In genomic region chrX:49277520-49277799, GRCh38 we compare ENCODE assay signal across 21 cellular contexts. TPM values are rescaled to one million over a fixed set of nuclear protein-coding genes. Genes with fewer than 3 reads are reported as not detected.
A peak's percentile ranks its signal among the peaks of the same experiment; 100 is the strongest.
DNase-seq lines count a peak whose midpoint lies in the region; ATAC-seq and TF ChIP-seq lines count a peak whose summit lies in the region.
"Had no signal": no experiment of that assay in that cellular context is flagged by ENCODE, and none has a peak within 500 bp of the region (broad histone marks: within the 10 kb centered on the region; RNA-seq: fewer than 3 reads in every experiment).

No MANE protein-coding gene starts in this region.

- CTCF ChIA-PET in activated CD8-positive, alpha-beta memory T cell treated with anti-CD3 and anti-CD28 coated beads, Interleukin-2, amount 10 ng/mL, durations not matched to agents 7 days and 5 days (lab: Charles Lee), result no interaction called here
- CTCF ChIA-PET in T-cell (lab: Charles Lee), result no interaction called here

- no peak for TF ChIP-seq CTCF in progenitor cell of endocrine pancreas (IDR thresholded peaks at IDR 0.05; ENCODE audit: unreplicated experiment)

- H3K36me3 Mint-ChIP-seq in activated CD8-positive, alpha-beta memory T cell treated with anti-CD3 and anti-CD28 coated beads, Interleukin-2, amount 10 ng/mL, durations not matched to agents 7 days and 5 days, result peaks cover 29% of the 10 kb centered on the region
- peaks cover 11% of the 10 kb centered on the region for H3K36me3 Mint-ChIP-seq in T-cell
- peaks cover 27% of the 10 kb centered on the region for H3K36me3 Mint-ChIP-seq in activated naive CD8-positive, alpha-beta T cell treated with anti-CD3 and anti-CD28 coated beads, Interleukin-2, amount 10 ng/mL, durations not matched to agents 7 days and 5 days
- peaks cover 6% of the 10 kb centered on the region for H3K36me3 Mint-ChIP-seq in progenitor cell of endocrine pancreas (ENCODE audit: insufficient read depth)

- no peak for ATAC-seq in activated CD8-positive, alpha-beta memory T cell treated with anti-CD3 and anti-CD28 coated beads, Interleukin-2, amount 10 ng/mL, durations not matched to agents 7 days and 5 days
- peak; percentile 13 to 31 (median 22) for ATAC-seq in T-cell (replicated peaks in 1 of 4)
- no peak for ATAC-seq in activated naive CD8-positive, alpha-beta T cell treated with anti-CD3 and anti-CD28 coated beads, Interleukin-2, amount 10 ng/mL, durations not matched to agents 7 days and 5 days (ENCODE audit: low read depth)
- ATAC-seq: A549, left lung had no signal

- H3K27me3 Mint-ChIP-seq in activated CD8-positive, alpha-beta memory T cell treated with anti-CD3 and anti-CD28 coated beads, Interleukin-2, amount 10 ng/mL, durations not matched to agents 7 days and 5 days, result no peaks in the 10 kb centered on the region
- peaks cover 0 to 1% of the 10 kb centered on the region in 2 donors for H3K27me3 Mint-ChIP-seq in T-cell
- no peaks in the 10 kb centered on the region for H3K27me3 Mint-ChIP-seq in activated naive CD8-positive, alpha-beta T cell treated with anti-CD3 and anti-CD28 coated beads, Interleukin-2, amount 10 ng/mL, durations not matched to agents 7 days and 5 days
- H3K27me3 Mint-ChIP-seq in progenitor cell of endocrine pancreas, result no peaks in the 10 kb centered on the region

- peak overlapping the region; percentile 60 for H3K4me3 Mint-ChIP-seq in activated CD8-positive, alpha-beta memory T cell treated with anti-CD3 and anti-CD28 coated beads, Interleukin-2, amount 10 ng/mL, durations not matched to agents 7 days and 5 days
- H3K4me3 Mint-ChIP-seq in T-cell (peak overlapping the region; percentile 3 to 78 (median 52)), progenitor cell of endocrine pancreas (ENCODE audit: low read depth) (no peak overlapping the region)
- H3K4me3 Mint-ChIP-seq in activated naive CD8-positive, alpha-beta T cell treated with anti-CD3 and anti-CD28 coated beads, Interleukin-2, amount 10 ng/mL, durations not matched to agents 7 days and 5 days, result peak overlapping the region; percentile 71

- H3K9me3 Mint-ChIP-seq in activated CD8-positive, alpha-beta memory T cell treated with anti-CD3 and anti-CD28 coated beads, Interleukin-2, amount 10 ng/mL, durations not matched to agents 7 days and 5 days (ENCODE audit: low read depth), result no peaks in the 10 kb centered on the region
- no peaks in the 10 kb centered on the region for H3K9me3 Mint-ChIP-seq in T-cell
- no peaks in the 10 kb centered on the region for H3K9me3 Mint-ChIP-seq in activated naive CD8-positive, alpha-beta T cell treated with anti-CD3 and anti-CD28 coated beads, Interleukin-2, amount 10 ng/mL, durations not matched to agents 7 days and 5 days
- peaks cover 11% of the 10 kb centered on the region for H3K9me3 Mint-ChIP-seq in progenitor cell of endocrine pancreas (ENCODE audit: low read depth)

- peak overlapping the region; percentile 95 for H3K27ac Mint-ChIP-seq in activated CD8-positive, alpha-beta memory T cell treated with anti-CD3 and anti-CD28 coated beads, Interleukin-2, amount 10 ng/mL, durations not matched to agents 7 days and 5 days
- H3K27ac Mint-ChIP-seq in T-cell, result peak overlapping the region; percentile 89 to 97
- H3K27ac Mint-ChIP-seq in activated naive CD8-positive, alpha-beta T cell treated with anti-CD3 and anti-CD28 coated beads, Interleukin-2, amount 10 ng/mL, durations not matched to agents 7 days and 5 days, result peak overlapping the region; percentile 96
- H3K27ac Mint-ChIP-seq in progenitor cell of endocrine pancreas, result peak overlapping the region; percentile 65

- peaks cover 83% of the 10 kb centered on the region for H3K4me1 Mint-ChIP-seq in activated CD8-positive, alpha-beta memory T cell treated with anti-CD3 and anti-CD28 coated beads, Interleukin-2, amount 10 ng/mL, durations not matched to agents 7 days and 5 days
- H3K4me1 Mint-ChIP-seq in T-cell (peaks cover 74 to 87% (median 81%) of the 10 kb centered on the region in 3 donors), progenitor cell of endocrine pancreas (ENCODE audit: low read depth) (peaks cover 18% of the 10 kb centered on the region)
- peaks cover 56% of the 10 kb centered on the region for H3K4me1 Mint-ChIP-seq in activated naive CD8-positive, alpha-beta T cell treated with anti-CD3 and anti-CD28 coated beads, Interleukin-2, amount 10 ng/mL, durations not matched to agents 7 days and 5 days

- DNase-seq in activated CD8-positive, alpha-beta memory T cell treated with anti-CD3 and anti-CD28 coated beads, Interleukin-2, amount 10 ng/mL, durations not matched to agents 7 days and 5 days, result peak; percentile 35
- DNase-seq in activated CD8-positive, alpha-beta memory T cell treated with anti-CD3 and anti-CD28 coated beads for 24 hours, result no peak
- DNase-seq in T-cell (no peak), progenitor cell of endocrine pancreas (ENCODE audit: low spot score, unreplicated experiment) (no peak), NCI-H82 treated with DMSO at 0.1 percent for 48 hours (lab: John Stamatoyannopoulos, UW; ENCODE audit: unreplicated experiment) (no peak), NCI-H2227 (lab: John Stamatoyannopoulos, UW; ENCODE audit: unreplicated experiment) (no peak), NCI-H2107 (lab: John Stamatoyannopoulos, UW) (no peak)
- no peak for DNase-seq in activated naive CD8-positive, alpha-beta T cell treated with anti-CD3 and anti-CD28 coated beads, Interleukin-2, amount 10 ng/mL, durations not matched to agents 7 days and 5 days
- DNase-seq: activated CD8-positive, alpha-beta memory T cell treated with anti-CD3 and anti-CD28 coated beads, Interleukin-2, amount 50 U/mL, for 4 hours; heart left ventricle; left lung; NCI-H1048; NCI-H1930; NCI-H446; NK-92 treated with Interleukin-12 subunit alpha and Interleukin-12 subunit beta, amount 100 ng/mL, for 24 hours; occipital lobe; stimulated activated CD4-positive, alpha-beta T cell treated with anti-CD3 and anti-CD28 coated beads, Interleukin-4, amount 100 ng/mL, for 4 hours had no signal

- POLR2A ChIA-PET in T-cell (lab: Charles Lee), result no interaction called here
- POLR2A ChIA-PET in activated naive CD8-positive, alpha-beta T cell treated with anti-CD3 and anti-CD28 coated beads, Interleukin-2, amount 10 ng/mL, durations not matched to agents 7 days and 5 days (lab: Charles Lee), result interaction anchor here (1.1 to 2.8 kb wide), 2 partner anchors 9 to 32 kb away, joined by 3 to 13 read pairs; no protein-coding TSS in a partner anchor

RNA-seq across cellular contexts. Expression of gene PPP1R3F, which starts 7.9 kb away (rescaled TPM):
- 10 to 100 TPM; 13.9 to 14.4 TPM for total RNA-seq in activated CD8-positive, alpha-beta memory T cell treated with anti-CD3 and anti-CD28 coated beads, Interleukin-2, amount 10 ng/mL, durations not matched to agents 7 days and 5 days
- 10 to 100 TPM; 11.7 to 20.8 (median 17.5) TPM for total RNA-seq in T-cell
- 10 to 100 TPM; 12.7 to 13.2 TPM for total RNA-seq in activated naive CD8-positive, alpha-beta T cell treated with anti-CD3 and anti-CD28 coated beads, Interleukin-2, amount 10 ng/mL, durations not matched to agents 7 days and 5 days
- 9.4 and 10.2 TPM in 2 replicates for total RNA-seq in progenitor cell of endocrine pancreas

RNA-seq across cellular contexts. Expression of gene FOXP3, which starts 12.9 kb away (rescaled TPM):
- total RNA-seq in activated CD8-positive, alpha-beta memory T cell treated with anti-CD3 and anti-CD28 coated beads, Interleukin-2, amount 10 ng/mL, durations not matched to agents 7 days and 5 days, result 10 to 100 TPM; 26.8 to 82.1 TPM
- total RNA-seq in T-cell (10 to 100 TPM in 4 of 5 donors, 1 to 10 TPM in 1; 9.0 to 30.1 (median 21.7) TPM), progenitor cell of endocrine pancreas (0.24 and 0.33 TPM in 2 replicates)
- total RNA-seq in activated naive CD8-positive, alpha-beta T cell treated with anti-CD3 and anti-CD28 coated beads, Interleukin-2, amount 10 ng/mL, durations not matched to agents 7 days and 5 days, result 10 to 100 TPM; 23.3 to 23.6 TPM
- total RNA-seq: SJSA1, urinary bladder had no signal

RNA-seq across cellular contexts. Expression of gene GAGE10, which starts 26.0 kb away (rescaled TPM):
- total RNA-seq in activated CD8-positive, alpha-beta memory T cell treated with anti-CD3 and anti-CD28 coated beads, Interleukin-2, amount 10 ng/mL, durations not matched to agents 7 days and 5 days, result not detected
- under 1 TPM in 1 of 5 donors, not detected in 4; 0.66 TPM for total RNA-seq in T-cell
- total RNA-seq in activated naive CD8-positive, alpha-beta T cell treated with anti-CD3 and anti-CD28 coated beads, Interleukin-2, amount 10 ng/mL, durations not matched to agents 7 days and 5 days, result not detected
- total RNA-seq in progenitor cell of endocrine pancreas, result not detected in 2 replicates
- total RNA-seq: heart left ventricle, left lung, mucosa of gallbladder, occipital lobe, SJSA1, urinary bladder had no signal

RNA-seq across cellular contexts. Expression of gene CCDC22, which starts 42.2 kb away (rescaled TPM):
- 10 to 100 TPM; 24.6 to 29.9 TPM for total RNA-seq in activated CD8-positive, alpha-beta memory T cell treated with anti-CD3 and anti-CD28 coated beads, Interleukin-2, amount 10 ng/mL, durations not matched to agents 7 days and 5 days
- 10 to 100 TPM; 21.0 to 34.9 (median 33.1) TPM for total RNA-seq in T-cell
- 10 to 100 TPM; 27.8 to 29.6 TPM for total RNA-seq in activated naive CD8-positive, alpha-beta T cell treated with anti-CD3 and anti-CD28 coated beads, Interleukin-2, amount 10 ng/mL, durations not matched to agents 7 days and 5 days
- 16.0 and 17.7 TPM in 2 replicates for total RNA-seq in progenitor cell of endocrine pancreas

RNA-seq across cellular contexts. Expression of gene CACNA1F, which starts 44.3 kb away (rescaled TPM):
- 1 to 10 TPM in 1 of 2 experiments, under 1 TPM in 1; 0.19 to 1.3 TPM for total RNA-seq in activated CD8-positive, alpha-beta memory T cell treated with anti-CD3 and anti-CD28 coated beads, Interleukin-2, amount 10 ng/mL, durations not matched to agents 7 days and 5 days
- total RNA-seq in T-cell, result 1 to 10 TPM; 1.4 to 1.9 (median 1.6) TPM
- total RNA-seq in activated naive CD8-positive, alpha-beta T cell treated with anti-CD3 and anti-CD28 coated beads, Interleukin-2, amount 10 ng/mL, durations not matched to agents 7 days and 5 days, result 1 to 10 TPM; 1.7 to 2.2 TPM
- 0.19 and 0.64 TPM in 2 replicates for total RNA-seq in progenitor cell of endocrine pancreas
- total RNA-seq: occipital lobe, SJSA1 had no signal

Comparison
In these comparisons a context has a peak if more than half of its experiments do, and no peak if none do; other contexts are left out.
1. ATAC-seq: peak in T-cell (4 of 4); none in activated CD8-positive, alpha-beta memory T cell treated with anti-CD3 and anti-CD28 coated beads, Interleukin-2, amount 10 ng/mL, durations not matched to agents 7 days and 5 days (single experiment) and activated naive CD8-positive, alpha-beta T cell treated with anti-CD3 and anti-CD28 coated beads, Interleukin-2, amount 10 ng/mL, durations not matched to agents 7 days and 5 days (single experiment).
2. Peak in every context shown above with its lines, with median percentiles within 50 percentile points of each other: H3K27ac Mint-ChIP-seq.